Comparison of ENCODE assay signal across 15 cellular contexts in the genomic region with DNA sequence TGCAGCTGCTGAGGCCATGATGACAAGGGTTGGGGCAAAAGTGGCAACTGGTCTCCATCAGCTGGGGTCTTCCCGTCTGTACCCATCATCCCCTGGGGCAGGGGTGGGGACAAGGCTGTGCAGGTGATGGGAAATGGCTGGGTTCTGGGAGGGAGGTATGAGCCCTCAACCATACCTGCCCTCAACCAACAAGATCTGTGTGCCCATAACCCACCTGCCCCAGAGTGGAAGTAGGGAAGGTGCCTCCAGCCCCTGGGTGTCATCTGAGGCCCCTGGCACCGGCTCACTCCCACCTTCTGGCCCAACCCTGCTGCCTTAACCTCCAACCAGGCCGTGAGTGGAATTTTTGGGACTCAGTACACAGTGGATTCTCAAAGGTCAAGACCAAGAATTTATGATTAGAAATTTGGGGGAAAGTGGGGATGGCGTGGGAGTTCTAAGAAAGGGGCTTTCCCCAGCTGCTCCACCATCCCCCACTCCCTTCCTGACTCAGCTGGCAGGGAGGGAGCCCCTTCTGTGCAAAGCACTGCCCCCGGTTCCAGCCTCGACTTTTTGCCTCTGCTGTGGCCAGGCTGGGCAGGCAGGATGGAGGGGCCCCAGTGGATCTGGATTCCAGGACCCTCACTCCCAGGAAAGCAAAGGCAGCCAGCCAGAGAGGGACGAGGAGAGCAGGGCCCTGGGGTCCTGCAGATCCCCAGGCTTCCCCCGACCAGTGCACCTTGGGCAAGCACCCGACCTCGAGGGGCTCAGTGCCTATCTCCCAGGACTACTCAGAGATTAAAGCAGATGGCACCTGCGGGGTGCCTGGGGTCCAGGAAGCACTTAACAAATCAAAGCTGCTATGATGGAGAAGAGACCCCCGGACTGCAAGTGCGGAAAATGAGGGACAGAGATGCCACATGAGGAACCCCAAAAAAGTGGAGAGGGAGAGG. TPM values are rescaled to one million over a fixed set of nuclear protein-coding genes. Genes with fewer than 3 reads are reported as not detected.
A peak's percentile ranks its signal among the peaks of the same experiment; 100 is the strongest.
DNase-seq lines count a peak whose midpoint lies in the region; ATAC-seq and TF ChIP-seq lines count a peak whose summit lies in the region.
"Had no signal": no experiment of that assay in that cellular context is flagged by ENCODE, and none has a peak within 500 bp of the region (broad histone marks: within the 10 kb centered on the region; RNA-seq: fewer than 3 reads in every experiment).

No MANE protein-coding gene starts in this region.

- H3K18ac ChIP-seq in H9 (ENCODE audit: insufficient read length, low read depth, low read length): peak overlapping the region; percentile 34

- H3K4me3 Mint-ChIP-seq in activated CD4-positive, alpha-beta T cell treated with anti-CD3 and anti-CD28 coated beads, Interleukin-2, amount 10 ng/mL, durations not matched to agents 24 days and 14 days: peak overlapping the region; percentile 7
- H3K4me3 Mint-ChIP-seq in H9 (no peak overlapping the region), nephron progenitor cell (peak overlapping the region; percentile 37)

- no peak overlapping the region for H2BK5ac ChIP-seq in H9 (ENCODE audit: insufficient read length, low read length)

- H2BK20ac ChIP-seq in H9 (ENCODE audit: low read depth, low read length, poor library complexity, severe bottlenecking): no peak overlapping the region

- H4K8ac ChIP-seq in H9 (replicated peaks; ENCODE audit: insufficient read length, low read depth, low read length): no peak overlapping the region

- H3K27me3 Mint-ChIP-seq in activated CD4-positive, alpha-beta T cell treated with anti-CD3 and anti-CD28 coated beads, Interleukin-2, amount 10 ng/mL, durations not matched to agents 24 days and 14 days: no peaks in the 10 kb centered on the region
- H3K27me3 Mint-ChIP-seq in H9 (ENCODE audit: low read depth): no peaks in the 10 kb centered on the region; the same call in none of the 2 replicates
- peaks cover 9% of the 10 kb centered on the region for H3K27me3 Mint-ChIP-seq in nephron progenitor cell (ENCODE audit: low read depth, poor library complexity)

- no peak overlapping the region for H3K9ac ChIP-seq in H9 (ENCODE audit: extremely low read depth, insufficient read length, low read length)

- no peaks in the 10 kb centered on the region for H3K79me1 ChIP-seq in H9 (ENCODE audit: insufficient read depth, low read depth, low read length, poor library complexity, severe bottlenecking)

- peaks cover 52% of the 10 kb centered on the region for H3K4me1 Mint-ChIP-seq in activated CD4-positive, alpha-beta T cell treated with anti-CD3 and anti-CD28 coated beads, Interleukin-2, amount 10 ng/mL, durations not matched to agents 24 days and 14 days
- H3K4me1 Mint-ChIP-seq in H9 (peaks cover 6 to 25% of the 10 kb centered on the region in 2 experiments; a peak in 3 of 4 replicates), nephron progenitor cell (peaks cover 74% of the 10 kb centered on the region)

- H2BK12ac ChIP-seq in H9 (ENCODE audit: insufficient read length, low read depth, low read length): no peak overlapping the region

- H3K9me3 ChIP-seq in H9 (ENCODE audit: control insufficient read depth, low read depth, low read length) (no peaks in the 10 kb centered on the region), thyroid gland (no peaks in the 10 kb centered on the region)
- H3K9me3 ChIP-seq: Caco-2 had no signal

- peak in 1 of 2 donors; percentile 17 for ATAC-seq in activated naive CD4-positive, alpha-beta T cell treated with anti-CD3 and anti-CD28 coated beads, Interleukin-2, amount 50 U/mL, for 72 hours
- ATAC-seq in esophagus mucosa (no peak), GM21447 (IDR thresholded peaks at IDR 0.05; ENCODE audit: unreplicated experiment) (no peak)
- ATAC-seq: A549, left lobe of liver, right cardiac atrium had no signal

- no peaks in the 10 kb centered on the region for H3K4me1 ChIP-seq in H9 (ENCODE audit: insufficient read depth, low read length)
- no peaks in the 10 kb centered on the region for H3K4me1 ChIP-seq in thyroid gland

- H3K4ac ChIP-seq in H9 (ENCODE audit: low read depth, low read length): no peak overlapping the region

- intact Hi-C loops in activated CD4-positive, alpha-beta T cell treated with anti-CD3 and anti-CD28 coated beads, Interleukin-2, amount 10 ng/mL, durations not matched to agents 24 days and 14 days (cut with micrococcal nuclease): loop anchor here (2.0 kb wide), 1 partner anchor 41 kb away; no protein-coding TSS in a partner anchor
- intact Hi-C loops in thyroid gland (cut with DNase I): no loop called here

- no peak overlapping the region for H2BK15ac ChIP-seq in H9 (ENCODE audit: low read depth, low read length)

- no peak overlapping the region for H2BK120ac ChIP-seq in H9 (ENCODE audit: low read depth, low read length, poor library complexity, severe bottlenecking)

- H3K14ac ChIP-seq in H9 (ENCODE audit: insufficient read depth, low read length): no peak overlapping the region

- no peak for TF ChIP-seq CTCF in H9 (conservative IDR thresholded peaks at IDR 0.05)
- TF ChIP-seq CTCF in nephron progenitor cell (IDR thresholded peaks at IDR 0.05): no peak
- TF ChIP-seq CTCF in thyroid gland (IDR thresholded peaks at IDR 0.05): no peak

- no peak overlapping the region for H3K27ac ChIP-seq in H9 (ENCODE audit: insufficient read length, low read depth, low read length)
- H3K27ac ChIP-seq in thyroid gland: no peak overlapping the region
- H3K27ac ChIP-seq: A549 had no signal

- H2AFZ ChIP-seq in H9 (ENCODE audit: low read length): no peak overlapping the region

- H3K56ac ChIP-seq in H9 (ENCODE audit: insufficient read length, low read depth, low read length): no peak overlapping the region

- no peak overlapping the region for H3K23ac ChIP-seq in H9 (ENCODE audit: insufficient read length, low read depth, low read length)

- H3K23me2 ChIP-seq in H9 (ENCODE audit: insufficient read length, low read depth, low read length, poor library complexity, severe bottlenecking): no peaks in the 10 kb centered on the region

- no peak overlapping the region for H2AK5ac ChIP-seq in H9 (ENCODE audit: insufficient read length, low read length)

- H3K27me3 ChIP-seq in H9 (ENCODE audit: insufficient read depth, low read length) (no peaks in the 10 kb centered on the region), thyroid gland (no peaks in the 10 kb centered on the region)
- H3K27me3 ChIP-seq: dorsolateral prefrontal cortex had no signal

- H3K79me2 ChIP-seq in H9 (ENCODE audit: insufficient read depth, low read length): no peaks in the 10 kb centered on the region

- peak overlapping the region; percentile 76 for H3K27ac Mint-ChIP-seq in activated CD4-positive, alpha-beta T cell treated with anti-CD3 and anti-CD28 coated beads, Interleukin-2, amount 10 ng/mL, durations not matched to agents 24 days and 14 days
- H3K27ac Mint-ChIP-seq in H9 (no peak overlapping the region), nephron progenitor cell (no peak overlapping the region)
- peak overlapping the region; percentile 88 for H3K27ac Mint-ChIP-seq in activated naive CD4-positive, alpha-beta T cell treated with anti-CD3 and anti-CD28 coated beads, Interleukin-2, amount 50 U/mL, for 72 hours

- no peaks in the 10 kb centered on the region for H3K9me3 Mint-ChIP-seq in activated CD4-positive, alpha-beta T cell treated with anti-CD3 and anti-CD28 coated beads, Interleukin-2, amount 10 ng/mL, durations not matched to agents 24 days and 14 days
- H3K9me3 Mint-ChIP-seq in H9 (no peaks in the 10 kb centered on the region), nephron progenitor cell (no peaks in the 10 kb centered on the region)
- H3K9me3 Mint-ChIP-seq in activated naive CD4-positive, alpha-beta T cell treated with anti-CD3 and anti-CD28 coated beads, Interleukin-2, amount 50 U/mL, for 72 hours: no peaks in the 10 kb centered on the region

- no peak overlapping the region for H4K91ac ChIP-seq in H9 (ENCODE audit: insufficient read length, low read depth, low read length)

- H4K5ac ChIP-seq in H9 (ENCODE audit: insufficient read length, low read depth, low read length): no peak overlapping the region

- no peak overlapping the region for H3K4me3 ChIP-seq in thyroid gland (replicated peaks in 1 of 3)
- H3K4me3 ChIP-seq: A549, dorsolateral prefrontal cortex had no signal

- H4K20me1 ChIP-seq in H9 (ENCODE audit: control insufficient read depth, insufficient read depth, insufficient read length): no peaks in the 10 kb centered on the region

- no peaks in the 10 kb centered on the region for H3K36me3 ChIP-seq in thyroid gland

- whole genome bisulfite sequencing in H9 (ENCODE audit: extremely low coverage, insufficient read length, low lambda C conversion rate): no CpG with 5 or more reads among the region's 13 CpGs
- 77 to 84% methylated on average over 12 to 13 of the region's 13 CpGs for WGBS in thyroid gland, 2 donors

- H3K36me3 Mint-ChIP-seq in activated CD4-positive, alpha-beta T cell treated with anti-CD3 and anti-CD28 coated beads, Interleukin-2, amount 10 ng/mL, durations not matched to agents 24 days and 14 days (ENCODE audit: low read depth): peaks cover 39% of the 10 kb centered on the region
- H3K36me3 Mint-ChIP-seq in H9 (ENCODE audit: insufficient read depth in 1 of 3, low read depth in 3 of 3) (no peaks in the 10 kb centered on the region), nephron progenitor cell (ENCODE audit: low read depth) (peaks cover 14% of the 10 kb centered on the region)
- H3K36me3 Mint-ChIP-seq in activated naive CD4-positive, alpha-beta T cell treated with anti-CD3 and anti-CD28 coated beads, Interleukin-2, amount 50 U/mL, for 72 hours: peaks cover 4 to 57% of the 10 kb centered on the region in 2 donors

- no peak for DNase-seq in activated CD4-positive, alpha-beta T cell treated with anti-CD3 and anti-CD28 coated beads, Interleukin-2, amount 10 ng/mL, durations not matched to agents 24 days and 14 days
- DNase-seq in activated CD4-positive, alpha-beta T cell treated with anti-CD3 and anti-CD28 coated beads for 1 hour: no peak
- DNase-seq in H9 (no peak), nephron progenitor cell (no peak), thyroid gland (no peak)
- DNase-seq in activated naive CD4-positive, alpha-beta T cell treated with anti-CD3 and anti-CD28 coated beads, Interleukin-2, amount 50 U/mL, for 72 hours (ENCODE audit: low spot score in 2 of 2): no peak
- DNase-seq: Caco-2, NCI-H526 treated with DMSO at 0.1 percent for 48 hours, RPMI8226 had no signal

- no peak overlapping the region for H3T11ph ChIP-seq in H9 (ENCODE audit: low read length)

- TF ChIP-seq POLR2A in thyroid gland (IDR thresholded peaks at IDR 0.05): no peak

- no peak overlapping the region for H3K4me2 ChIP-seq in H9 (ENCODE audit: insufficient read depth, insufficient read length, low read length)
- H3K4me2 ChIP-seq: A549 had no signal

RNA-seq across cellular contexts. Expression of a gene that starts 12.9 kb away (rescaled TPM):
- 104 and 106 TPM in 2 replicates for total RNA-seq in activated CD4-positive, alpha-beta T cell treated with anti-CD3 and anti-CD28 coated beads, Interleukin-2, amount 10 ng/mL, durations not matched to agents 24 days and 14 days
- 0.86 and 1.8 TPM in 2 replicates for total RNA-seq in H9 (2021)
- 100 to 1,000 TPM; 170 to 209 TPM for total RNA-seq in activated naive CD4-positive, alpha-beta T cell treated with anti-CD3 and anti-CD28 coated beads, Interleukin-2, amount 50 U/mL, for 72 hours
- total RNA-seq in esophagus mucosa: 1.5 TPM
- 10 to 100 TPM in 3 of 4 donors, 1 to 10 TPM in 1; 4.3 to 17.6 (median 13.5) TPM for total RNA-seq in thyroid gland

Comparison
In these comparisons a context has a peak if more than half of its experiments do, and no peak if none do; other contexts are left out.
1. H3K27ac Mint-ChIP-seq: peak in activated CD4-positive, alpha-beta T cell treated with anti-CD3 and anti-CD28 coated beads, Interleukin-2, amount 10 ng/mL, durations not matched to agents 24 days and 14 days (single experiment) and activated naive CD4-positive, alpha-beta T cell treated with anti-CD3 and anti-CD28 coated beads, Interleukin-2, amount 50 U/mL, for 72 hours (2 of 2); none in H9 (0 of 3) and nephron progenitor cell (single experiment).
2. H3K4me3 Mint-ChIP-seq: peak in activated CD4-positive, alpha-beta T cell treated with anti-CD3 and anti-CD28 coated beads, Interleukin-2, amount 10 ng/mL, durations not matched to agents 24 days and 14 days (single experiment) and nephron progenitor cell (single experiment); none in H9 (0 of 2).